ENCODE assay signal across 17 cellular contexts in the genomic region with DNA sequence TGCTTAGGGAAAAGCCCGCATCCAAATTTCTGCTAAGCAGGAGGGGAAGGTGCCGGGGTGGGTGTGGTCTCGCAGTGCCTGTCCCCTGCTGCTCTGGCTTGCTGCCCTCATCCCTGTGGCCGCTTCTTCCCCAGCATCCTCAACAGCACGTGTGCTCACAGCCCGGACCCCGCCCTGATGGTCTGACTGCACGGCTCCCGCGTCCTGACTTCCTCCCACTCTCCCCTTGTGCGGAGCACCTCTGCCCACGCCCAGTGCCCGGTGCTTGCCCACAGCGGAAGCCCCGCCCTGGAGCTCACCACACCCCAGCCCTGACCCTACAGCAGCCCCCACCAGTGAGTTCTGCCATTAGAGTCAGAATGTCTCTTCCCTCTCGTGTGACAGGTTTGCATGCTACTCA.
DNase-seq lines count a peak whose midpoint lies in the region.
"Had no signal": no experiment of that assay in that cellular context is flagged by ENCODE, and none has a peak within 500 bp of the region (broad histone marks: within the 10 kb centered on the region; RNA-seq: fewer than 3 reads in every experiment).

No MANE protein-coding gene starts in this region.

- no peak overlapping the region for H3K27ac ChIP-seq in BLaER1 treated with 17β-estradiol and CSF1 and Interleukin-3, amounts not matched to agents 10 nM and 100 nM
- no peak overlapping the region for H3K27ac ChIP-seq in neuronal stem cell (replicated peaks; ENCODE audit: low read length)
- H3K27ac ChIP-seq in effector memory CD4-positive, alpha-beta T cell (ENCODE audit: insufficient read depth, low read length, poor library complexity, severe bottlenecking), result no peak overlapping the region

- no peaks in the 10 kb centered on the region for H3K27me3 ChIP-seq in BLaER1 treated with 17β-estradiol and CSF1 and Interleukin-3, amounts not matched to agents 10 nM and 100 nM
- H3K27me3 ChIP-seq in neuronal stem cell (ENCODE audit: control insufficient read depth in 3 of 3, insufficient read depth in 3 of 3, low read depth in 1 of 3, low read length in 3 of 3), result peaks cover 0 to 13% (median 0%) of the 10 kb centered on the region in 3 experiments
- H3K27me3 ChIP-seq in effector memory CD4-positive, alpha-beta T cell (replicated peaks; ENCODE audit: control insufficient read depth, insufficient read depth, low read length, poor library complexity, severe bottlenecking), result no peaks in the 10 kb centered on the region
- H3K27me3 ChIP-seq: MG63 had no signal

- no CpG with 5 or more reads among the region's 16 CpGs for WGBS in neuronal stem cell (ENCODE audit: extremely low coverage in 2 of 2, insufficient read length in 2 of 2, insufficient replicate concordance in 1 of 2), 2 donors

- in situ Hi-C loops in KBM-7 (cut with MboI; ENCODE audit: low pct_unique_long_range_greater_than_20kb, low sequenced_read_pairs), result no loop called here

- no peak overlapping the region for H3K14ac ChIP-seq in neuronal stem cell (ENCODE audit: low read length)

- peak overlapping the region; percentile 29 for H3K23ac ChIP-seq in neuronal stem cell (ENCODE audit: low read depth, low read length, poor library complexity)

- no peak overlapping the region for H4K91ac ChIP-seq in neuronal stem cell (ENCODE audit: low read depth, low read length, poor library complexity)

- H3K36me3 ChIP-seq in BLaER1 treated with 17β-estradiol and CSF1 and Interleukin-3, amounts not matched to agents 10 nM and 100 nM, result no peaks in the 10 kb centered on the region
- no peaks in the 10 kb centered on the region for H3K36me3 ChIP-seq in neuronal stem cell (replicated peaks in 1 of 2; ENCODE audit: control insufficient read depth in 2 of 2, insufficient read depth in 2 of 2, low read length in 2 of 2)
- H3K36me3 ChIP-seq in effector memory CD4-positive, alpha-beta T cell (ENCODE audit: control insufficient read depth, insufficient read depth, low read length), result no peaks in the 10 kb centered on the region
- H3K36me3 ChIP-seq: MG63 had no signal

- no peaks in the 10 kb centered on the region for H3K79me1 ChIP-seq in neuronal stem cell (ENCODE audit: low read depth, low read length)

- peak overlapping the region; percentile 77 for H2BK15ac ChIP-seq in neuronal stem cell (ENCODE audit: low read length)

- peak overlapping the region in 6 of 11 experiments; percentile 14 to 78 (median 57); a peak in 12 of 22 replicates for H3K4me2 ChIP-seq in BLaER1 treated with 17β-estradiol and CSF1 and Interleukin-3, amounts not matched to agents 10 nM and 100 nM
- H3K4me2 ChIP-seq in neuronal stem cell (ENCODE audit: insufficient read depth, low read length, poor library complexity, severe bottlenecking), result no peak overlapping the region

- no peak overlapping the region for H3K4ac ChIP-seq in neuronal stem cell (ENCODE audit: low read length)

- no peak overlapping the region for H2BK120ac ChIP-seq in neuronal stem cell (ENCODE audit: low read depth, low read length)

- H3K4me1 ChIP-seq in BLaER1 treated with 17β-estradiol and CSF1 and Interleukin-3, amounts not matched to agents 10 nM and 100 nM, result peaks cover 41 to 58% (median 49%) of the 10 kb centered on the region in 10 experiments
- H3K4me1 ChIP-seq in neuronal stem cell (ENCODE audit: control insufficient read depth in 2 of 2, insufficient read depth in 1 of 2, low read depth in 1 of 2, low read length in 2 of 2), result peaks cover 0 to 12% of the 10 kb centered on the region in 2 donors
- H3K4me1 ChIP-seq in effector memory CD4-positive, alpha-beta T cell (ENCODE audit: control insufficient read depth, insufficient read depth, low read length, poor library complexity, severe bottlenecking), result peaks cover 10% of the 10 kb centered on the region

- DNase-seq in CMK (ENCODE audit: low read depth), result peak; percentile 72
- peak; percentile 66 for DNase-seq in NOMO-1 treated with DMSO at 0.1 percent for 48 hours (lab: John Stamatoyannopoulos, UW; ENCODE audit: unreplicated experiment)
- no peak for DNase-seq in neuronal stem cell (ENCODE audit: low spot score)
- no peak for DNase-seq in SW 1271 (lab: John Stamatoyannopoulos, UW)
- no peak for DNase-seq in KBM-7
- no peak for DNase-seq in effector memory CD4-positive, alpha-beta T cell
- DNase-seq: ACHN; Calu3; CD4-positive, alpha-beta T cell; GF-D8; GOT3; Kasumi-1; MG63; NCI-H1105; NCI-H2081 treated with DMSO at 0.1 percent for 48 hours; NCI-H82 had no signal

- no peak overlapping the region for H3K18ac ChIP-seq in neuronal stem cell (ENCODE audit: low read length)

- H2AFZ ChIP-seq in neuronal stem cell (ENCODE audit: low read length), result no peak overlapping the region

- H3K9me3 ChIP-seq in BLaER1 treated with 17β-estradiol and CSF1 and Interleukin-3, amounts not matched to agents 10 nM and 100 nM (replicated peaks in 1 of 11), result no peaks in the 10 kb centered on the region
- no peaks in the 10 kb centered on the region for H3K9me3 ChIP-seq in neuronal stem cell (replicated peaks in 1 of 2; ENCODE audit: control insufficient read depth in 2 of 2, insufficient read depth in 1 of 2, low read depth in 1 of 2, low read length in 2 of 2)
- H3K9me3 ChIP-seq in effector memory CD4-positive, alpha-beta T cell (ENCODE audit: control insufficient read depth, low read length), result no peaks in the 10 kb centered on the region
- H3K9me3 ChIP-seq: MG63 had no signal

- no peak overlapping the region for H3K4me3 ChIP-seq in BLaER1 treated with 17β-estradiol and CSF1 and Interleukin-3, amounts not matched to agents 10 nM and 100 nM
- no peak overlapping the region for H3K4me3 ChIP-seq in neuronal stem cell (ENCODE audit: low read length in 2 of 2)
- no peak overlapping the region for H3K4me3 ChIP-seq in effector memory CD4-positive, alpha-beta T cell (ENCODE audit: insufficient read depth, low read depth, low read length, poor library complexity, severe bottlenecking)
- H3K4me3 ChIP-seq: MG63 had no signal

- no peak overlapping the region for H2BK5ac ChIP-seq in neuronal stem cell (ENCODE audit: low read length)

- H4K8ac ChIP-seq in neuronal stem cell (ENCODE audit: low read depth, low read length), result no peak overlapping the region

- no peaks in the 10 kb centered on the region for H4K20me1 ChIP-seq in BLaER1 treated with 17β-estradiol and CSF1 and Interleukin-3, amounts not matched to agents 10 nM and 100 nM

- no peak overlapping the region for H2BK12ac ChIP-seq in neuronal stem cell (ENCODE audit: low read length)

- H3K9ac ChIP-seq in BLaER1 treated with 17β-estradiol and CSF1 and Interleukin-3, amounts not matched to agents 10 nM and 100 nM, result 0 out of 22 replicates have a peak overlapping the region, but pooled peaks of 1 of the 11 experiments have one; percentile 5
- H3K9ac ChIP-seq in neuronal stem cell (ENCODE audit: low read depth, low read length, poor library complexity), result no peak overlapping the region

- H2AK5ac ChIP-seq in neuronal stem cell (ENCODE audit: low read depth, low read length), result peak overlapping the region; percentile 95

Comparison
In these comparisons a context has a peak if more than half of its experiments do, and no peak if none do; other contexts are left out.
1. DNase-seq: peak in CMK (single experiment) and NOMO-1 treated with DMSO at 0.1 percent for 48 hours (single experiment); none in neuronal stem cell (single experiment), SW 1271 (0 of 2), KBM-7 (single experiment) and effector memory CD4-positive, alpha-beta T cell (0 of 3).